Comparison of ENCODE assay signal across 7 cellular contexts in the genomic region with DNA sequence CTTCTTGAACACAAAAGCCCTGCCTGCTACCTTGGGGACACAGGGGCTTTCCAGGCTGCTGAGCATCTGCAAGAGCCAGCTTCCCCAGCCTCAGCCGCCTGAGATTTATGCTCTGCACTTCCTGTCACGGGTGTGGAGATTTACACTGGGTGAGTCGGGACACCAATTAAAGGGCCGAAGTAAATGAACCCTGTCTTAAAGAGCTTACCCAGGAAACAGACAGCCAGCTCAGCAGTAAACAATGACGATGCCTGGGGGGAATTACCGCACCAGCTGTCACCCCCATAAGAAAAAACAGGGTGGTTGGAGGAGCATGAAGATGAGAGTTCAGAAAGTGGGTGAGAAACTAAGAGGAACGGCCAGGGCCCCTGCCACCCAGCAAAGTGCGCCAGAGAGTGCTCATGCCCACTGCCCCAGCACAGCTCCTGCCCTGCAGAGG. TPM values are rescaled to one million over a fixed set of nuclear protein-coding genes. Genes with fewer than 3 reads are reported as not detected.
DNase-seq lines count a peak whose midpoint lies in the region; ATAC-seq, FAIRE-seq and TF ChIP-seq lines count a peak whose summit lies in the region.

No MANE protein-coding gene starts in this region.

- H3K9me3 Mint-ChIP-seq in stimulated activated effector memory CD8-positive, alpha-beta T cell treated with anti-CD3 and anti-CD28 coated beads, Interleukin-12 subunit alpha, Interleukin-12 subunit beta, amount 100 ng/mL, for 72 hours = no peaks in the 10 kb centered on the region

- TF ChIP-seq POLR2A in GM12891 (IDR thresholded peaks at IDR 0.05; ENCODE audit: low read depth, low read length) = no peak

- peak; percentile 89 for FAIRE-seq in GM12891 (lab: Jason Lieb, UNC)

- DNase-seq in GM12891 (ENCODE audit: insufficient read length, low spot score) (peak; percentile 75), HT1080 (ENCODE audit: low read depth) (peak; percentile 9), cerebellar cortex (ENCODE audit: low spot score) (peak; percentile 22), middle frontal gyrus (ENCODE audit: extremely low spot score, low spot score) (no peak)
- no peak for DNase-seq in stimulated activated effector memory CD8-positive, alpha-beta T cell treated with anti-CD3 and anti-CD28 coated beads, Interleukin-12 subunit alpha, Interleukin-12 subunit beta, amount 100 ng/mL, for 72 hours (ENCODE audit: low spot score in 2 of 2)

- ATAC-seq in GM21381 (IDR thresholded peaks at IDR 0.05; ENCODE audit: unreplicated experiment) (peak; percentile 64), HG03025 (IDR thresholded peaks at IDR 0.05; ENCODE audit: low FRiP score, unreplicated experiment) (no peak)
- ATAC-seq in stimulated activated effector memory CD8-positive, alpha-beta T cell treated with anti-CD3 and anti-CD28 coated beads, Interleukin-12 subunit alpha, Interleukin-12 subunit beta, amount 100 ng/mL, for 72 hours = peak; percentile 67

- no peak overlapping the region for H3K4me3 Mint-ChIP-seq in stimulated activated effector memory CD8-positive, alpha-beta T cell treated with anti-CD3 and anti-CD28 coated beads, Interleukin-12 subunit alpha, Interleukin-12 subunit beta, amount 100 ng/mL, for 72 hours

- peaks cover 14% of the 10 kb centered on the region for H3K4me1 Mint-ChIP-seq in stimulated activated effector memory CD8-positive, alpha-beta T cell treated with anti-CD3 and anti-CD28 coated beads, Interleukin-12 subunit alpha, Interleukin-12 subunit beta, amount 100 ng/mL, for 72 hours

- no peaks in the 10 kb centered on the region for H3K36me3 Mint-ChIP-seq in stimulated activated effector memory CD8-positive, alpha-beta T cell treated with anti-CD3 and anti-CD28 coated beads, Interleukin-12 subunit alpha, Interleukin-12 subunit beta, amount 100 ng/mL, for 72 hours

- no peak overlapping the region for H3K27ac Mint-ChIP-seq in stimulated activated effector memory CD8-positive, alpha-beta T cell treated with anti-CD3 and anti-CD28 coated beads, Interleukin-12 subunit alpha, Interleukin-12 subunit beta, amount 100 ng/mL, for 72 hours

TF ChIP-seq in GM12891, 5 proteins besides CTCF, POLR2A, EP300 and RAD21:
- TF ChIP-seq SPI1 (IDR thresholded peaks at IDR 0.05; ENCODE audit: low read depth, low read length) (peak; percentile 48; the same call in 1 of the 2 replicates), TAF1 (IDR thresholded peaks at IDR 0.05; ENCODE audit: low read depth, low read length) (no peak), PAX5 (IDR thresholded peaks at IDR 0.05; ENCODE audit: insufficient read depth, low read length, severe bottlenecking) (no peak), POU2F2 (IDR thresholded peaks at IDR 0.05; ENCODE audit: low read depth, low read length) (0 out of 2 replicates have a peak, but pooled peaks have one; percentile 22), POLR2AphosphoS5 (IDR thresholded peaks at IDR 0.05; ENCODE audit: low read depth, low read length) (no peak)

RNA-seq across cellular contexts. Expression of gene IQSEC1, which starts 37.5 kb away (rescaled TPM):
- polyA plus RNA-seq in GM12891 (2012; ENCODE audit: low read depth, missing spikeins) = 18.2 TPM
- 1.3 and 3.0 TPM in 2 replicates for total RNA-seq in HT1080 (2014; rRNA removed; shearing (Covaris generic))
- polyA plus RNA-seq in HT1080 (2015; cell fraction: cytosol; rRNA removed) = 0.88 and 1.4 TPM in 2 replicates
- polyA plus RNA-seq in HT1080 (2015; cell fraction: nucleus; rRNA removed) = 1.6 and 2.7 TPM in 2 replicates

Comparison
In these comparisons a context has a peak if more than half of its experiments do, and no peak if none do; other contexts are left out.
1. DNase-seq: peak in GM12891 (single experiment), HT1080 (single experiment) and cerebellar cortex (single experiment); none in stimulated activated effector memory CD8-positive, alpha-beta T cell treated with anti-CD3 and anti-CD28 coated beads, Interleukin-12 subunit alpha, Interleukin-12 subunit beta, amount 100 ng/mL, for 72 hours (0 of 2) and middle frontal gyrus (single experiment).